ENCODE assay signal across 14 cellular contexts in the genomic region with DNA sequence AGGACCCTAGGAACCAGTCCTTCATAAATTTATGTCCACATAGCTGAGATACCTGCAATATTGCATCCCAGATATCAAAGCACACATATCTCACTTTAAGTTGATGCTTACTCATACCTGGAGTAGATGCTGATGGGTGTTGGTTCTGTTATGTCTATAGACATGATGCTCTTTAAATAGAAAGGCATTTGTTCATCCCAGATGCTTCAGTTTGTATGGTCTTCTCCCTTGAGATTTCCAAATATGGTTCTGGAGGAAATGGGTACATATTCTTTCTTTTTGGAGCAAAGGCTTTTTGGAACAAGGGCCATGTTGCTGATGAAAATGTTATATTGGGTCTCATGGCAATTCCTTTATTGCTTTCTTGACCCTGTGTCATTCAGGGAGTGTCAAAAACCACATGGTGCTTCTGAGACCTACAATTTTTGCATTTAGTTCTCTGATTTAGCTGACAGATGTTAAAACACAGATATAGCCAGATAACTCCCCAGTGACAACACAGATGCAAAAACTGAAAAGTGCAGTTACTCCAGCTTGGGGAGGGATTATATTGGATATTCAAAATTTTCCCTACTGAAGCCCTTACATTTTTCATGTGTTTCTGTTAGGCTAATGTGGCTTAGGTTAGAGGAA.
DNase-seq lines count a peak whose midpoint lies in the region; ATAC-seq, FAIRE-seq and TF ChIP-seq lines count a peak whose summit lies in the region.
"Had no signal": no experiment of that assay in that cellular context is flagged by ENCODE, and none has a peak within 500 bp of the region (broad histone marks: within the 10 kb centered on the region; RNA-seq: fewer than 3 reads in every experiment).

No MANE protein-coding gene starts in this region.

- peaks cover 32% of the 10 kb centered on the region for H3K27me3 Mint-ChIP-seq in activated CD4-positive, alpha-beta T cell treated with anti-CD3 and anti-CD28 coated beads, Interleukin-2, amount 10 ng/mL, durations not matched to agents 24 days and 14 days
- no peaks in the 10 kb centered on the region for H3K27me3 Mint-ChIP-seq in nephron (ENCODE audit: low read depth)
- H3K27me3 Mint-ChIP-seq: activated naive CD8-positive, alpha-beta T cell had no signal

- ATAC-seq in GM21619 (IDR thresholded peaks at IDR 0.05; ENCODE audit: unreplicated experiment) (peak; percentile 48), HG03280 (IDR thresholded peaks at IDR 0.05; ENCODE audit: unreplicated experiment) (peak; percentile 49), HG03196 (IDR thresholded peaks at IDR 0.05; ENCODE audit: unreplicated experiment) (no peak)

- TF ChIP-seq CTCF in nephron (IDR thresholded peaks at IDR 0.05; ENCODE audit: unreplicated experiment in 3 of 3), result no peak

- H3K4me3 Mint-ChIP-seq in activated CD4-positive, alpha-beta T cell treated with anti-CD3 and anti-CD28 coated beads, Interleukin-2, amount 10 ng/mL, durations not matched to agents 24 days and 14 days, result no peak overlapping the region
- H3K4me3 Mint-ChIP-seq in nephron, result no peak overlapping the region
- H3K4me3 Mint-ChIP-seq: activated naive CD8-positive, alpha-beta T cell had no signal

- no peaks in the 10 kb centered on the region for H3K9me3 Mint-ChIP-seq in activated CD4-positive, alpha-beta T cell treated with anti-CD3 and anti-CD28 coated beads, Interleukin-2, amount 10 ng/mL, durations not matched to agents 24 days and 14 days
- peaks cover 3% of the 10 kb centered on the region for H3K9me3 Mint-ChIP-seq in nephron

- no peak for FAIRE-seq in urothelium cell line (lab: Jason Lieb, UNC)
- FAIRE-seq: frontal cortex had no signal

- H3K36me3 Mint-ChIP-seq in activated CD4-positive, alpha-beta T cell treated with anti-CD3 and anti-CD28 coated beads, Interleukin-2, amount 10 ng/mL, durations not matched to agents 24 days and 14 days (ENCODE audit: low read depth), result no peaks in the 10 kb centered on the region
- H3K36me3 Mint-ChIP-seq in nephron (ENCODE audit: low read depth), result no peaks in the 10 kb centered on the region
- H3K36me3 Mint-ChIP-seq: activated naive CD8-positive, alpha-beta T cell had no signal

- peaks cover 62% of the 10 kb centered on the region for H3K4me1 Mint-ChIP-seq in activated CD4-positive, alpha-beta T cell treated with anti-CD3 and anti-CD28 coated beads, Interleukin-2, amount 10 ng/mL, durations not matched to agents 24 days and 14 days
- H3K4me1 Mint-ChIP-seq in nephron, result peaks cover 77% of the 10 kb centered on the region

- intact Hi-C loops in activated CD4-positive, alpha-beta T cell treated with anti-CD3 and anti-CD28 coated beads, Interleukin-2, amount 10 ng/mL, durations not matched to agents 24 days and 14 days (cut with micrococcal nuclease), result loop anchor here (1.0 to 10.0 kb wide), 6 partner anchors 11 to 686 kb away; no protein-coding TSS in a partner anchor

- peak overlapping the region; percentile 78 for H3K27ac Mint-ChIP-seq in activated CD4-positive, alpha-beta T cell treated with anti-CD3 and anti-CD28 coated beads, Interleukin-2, amount 10 ng/mL, durations not matched to agents 24 days and 14 days
- peak overlapping the region in 2 of 3 experiments; percentile 11 to 46 for H3K27ac Mint-ChIP-seq in nephron
- H3K27ac Mint-ChIP-seq: activated naive CD8-positive, alpha-beta T cell had no signal

- DNase-seq in activated CD4-positive, alpha-beta T cell treated with anti-CD3 and anti-CD28 coated beads, Interleukin-2, amount 10 ng/mL, durations not matched to agents 24 days and 14 days, result peak; percentile 53
- no peak for DNase-seq in activated CD4-positive, alpha-beta T cell treated with anti-CD3 and anti-CD28 coated beads, Interleukin-2, amount 50 U/mL, for 1 hour
- DNase-seq in GM19240 (ENCODE audit: insufficient read length, low spot score) (no peak), urothelium cell line (ENCODE audit: low spot score) (no peak)
- DNase-seq: activated CD4-positive, CD25-positive, alpha-beta regulatory T cell treated with anti-CD3 and anti-CD28 coated beads, Interleukin-2, amount 50 U/mL, for 72 hours; cortex of kidney; MV-4-11; SK-N-SH had no signal
